In the genomic region with DNA sequence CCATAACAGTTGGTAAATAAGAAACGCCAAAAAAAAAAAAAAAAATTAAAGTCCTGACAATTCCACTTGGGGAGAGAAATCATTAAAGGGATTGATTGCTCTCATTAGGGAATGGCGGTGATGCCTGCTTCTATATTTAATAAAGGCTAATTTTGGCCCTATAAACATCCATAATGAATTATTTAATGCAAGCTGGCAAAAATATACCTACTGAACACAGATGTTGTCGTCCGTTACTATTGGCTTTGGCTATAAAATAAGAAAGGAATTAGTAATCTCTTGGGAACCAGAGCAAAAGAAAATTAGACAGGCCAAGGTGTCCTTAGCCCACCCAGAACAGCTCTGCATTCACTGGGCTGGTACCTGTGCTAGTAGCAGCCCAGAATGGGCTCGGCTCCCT, we compare ENCODE assay signal across 26 cellular contexts.
"Had no signal": no experiment of that assay in that cellular context is flagged by ENCODE, and none has a peak within 500 bp of the region (broad histone marks: within the 10 kb centered on the region; RNA-seq: fewer than 3 reads in every experiment).

No MANE protein-coding gene starts in this region.

- DNase-seq: colonic mucosa; effector CD8-positive, alpha-beta T cell; endodermal cell; foreskin keratinocyte; glutamatergic neuron; heart right ventricle; hippocampal formation; islet precursor cell; kidney glomerular epithelial cell; left ventricle myocardium superior; lower lobe of right lung; natural killer cell; occipital lobe; ovary; posterior cingulate gyrus; psoas muscle; right cardiac atrium; stimulated activated CD4-positive, alpha-beta T cell treated with anti-CD3 and anti-CD28 coated beads, Interleukin-15, amount 100 ng/mL, for 24 hours; stimulated activated CD4-positive, alpha-beta T cell treated with anti-CD3 and anti-CD28 coated beads, Interleukin-4, amount 100 ng/mL, for 1 hour; stimulated activated CD8-positive, alpha-beta memory T cell treated with anti-CD3 and anti-CD28 coated beads, Interleukin-4, amount 100 ng/mL, for 48 hours; stimulated activated naive CD4-positive, alpha-beta T cell treated with Interleukin-2 at 50 U/mL for 16 hours; stomach; tibial artery had no signal

- H3K4me1 ChIP-seq: colonic mucosa, esophagus muscularis mucosa, gastroesophageal sphincter, lower lobe of right lung, psoas muscle, stomach, tibial artery had no signal

- H3K4me3 ChIP-seq: colonic mucosa, esophagus muscularis mucosa, gastroesophageal sphincter, heart right ventricle, lower lobe of right lung, ovary, psoas muscle, skin epidermis, stomach, tibial artery had no signal

- H3K9me3 ChIP-seq: colonic mucosa, esophagus muscularis mucosa, gastroesophageal sphincter, heart right ventricle, lower lobe of right lung, ovary, psoas muscle, stomach, tibial artery had no signal

- ATAC-seq: foreskin keratinocyte, gastroesophageal sphincter, heart right ventricle, left ventricle myocardium superior, lower lobe of right lung, natural killer cell, psoas muscle, right cardiac atrium had no signal

- H3K27me3 ChIP-seq: colonic mucosa, esophagus muscularis mucosa, foreskin keratinocyte, gastroesophageal sphincter, heart right ventricle, ovary, stomach, tibial artery had no signal

- H3K27ac ChIP-seq: colonic mucosa, esophagus muscularis mucosa, foreskin keratinocyte, gastroesophageal sphincter, heart right ventricle, lower lobe of right lung, ovary, psoas muscle, skin epidermis, stomach, tibial artery had no signal

- H3K36me3 ChIP-seq: colonic mucosa, esophagus muscularis mucosa, gastroesophageal sphincter, heart right ventricle, lower lobe of right lung, ovary, stomach, tibial artery had no signal
